2 cellular contexts compared by ENCODE assay signal in genomic region chr4:154586296-154587033, GRCh38.
A peak's percentile ranks its signal among the peaks of the same experiment; 100 is the strongest.
TF ChIP-seq lines count a peak whose summit lies in the region.

No MANE protein-coding gene starts in this region.

TF ChIP-seq in SK-N-SH treated with all-trans-retinoic acid at 6 μM for 48 hours, 23 proteins besides CTCF, POLR2A, EP300 and RAD21:
- TF ChIP-seq OSR1 (CRISPR knock-in tag; IDR thresholded peaks at IDR 0.05) (no peak), ZC3H10 (CRISPR knock-in tag; IDR thresholded peaks at IDR 0.05) (no peak), PPARA (CRISPR knock-in tag; IDR thresholded peaks at IDR 0.05; ENCODE audit: borderline replicate concordance) (no peak), ISL1 (CRISPR knock-in tag; IDR thresholded peaks at IDR 0.05) (no peak), ZFP30 (CRISPR knock-in tag; IDR thresholded peaks at IDR 0.05) (no peak), SNAI2 (CRISPR knock-in tag; IDR thresholded peaks at IDR 0.05) (no peak), CSDC2 (CRISPR knock-in tag; IDR thresholded peaks at IDR 0.05) (no peak), ZNF8 (CRISPR knock-in tag; IDR thresholded peaks at IDR 0.05) (no peak), POU6F1 (CRISPR knock-in tag; IDR thresholded peaks at IDR 0.05; ENCODE audit: borderline replicate concordance, low read depth) (no peak), ARNTL (CRISPR knock-in tag; IDR thresholded peaks at IDR 0.05; ENCODE audit: borderline replicate concordance, low read depth) (no peak), TOX (CRISPR knock-in tag; IDR thresholded peaks at IDR 0.05; ENCODE audit: borderline replicate concordance) (no peak), ZFP3 (CRISPR knock-in tag; IDR thresholded peaks at IDR 0.05) (no peak)

TF ChIP-seq in K562, 482 proteins besides CTCF, POLR2A, EP300 and RAD21:
- no peak for TF ChIP-seq ZNF165 (CRISPR knock-in tag; IDR thresholded peaks at IDR 0.05; ENCODE audit: borderline replicate concordance)
- TF ChIP-seq ZNF695 (CRISPR knock-in tag; IDR thresholded peaks at IDR 0.05), result no peak
- TF ChIP-seq ZNF263 (CRISPR knock-in tag; IDR thresholded peaks at IDR 0.05; ENCODE audit: borderline replicate concordance), result no peak
- 0 out of 2 replicates have a peak, but pooled peaks have one; percentile 12 for TF ChIP-seq GABPA (tag; conservative IDR thresholded peaks at IDR 0.05; ENCODE audit: low read depth)
